8 cellular contexts compared by ENCODE assay signal in genomic region chr5:170268884-170269283, GRCh38. TPM values are rescaled to one million over a fixed set of nuclear protein-coding genes. Genes with fewer than 3 reads are reported as not detected.
DNase-seq lines count a peak whose midpoint lies in the region; ATAC-seq, FAIRE-seq and TF ChIP-seq lines count a peak whose summit lies in the region.

No MANE protein-coding gene starts in this region.

- H3K4me3 Mint-ChIP-seq in activated T-helper 2 cell treated with anti-CD3 and anti-CD28 coated beads, Interferon-gamma antibody, Interleukin-2, Interleukin-4, amounts not matched to agents 10 μg/mL and 5 μg/mL and 100 μg/mL, durations not matched to agents 14 hours and 24 hours and 36 hours (ENCODE audit: low read depth): peak overlapping the region; percentile 44

- 24 to 41% methylated on average over 3 of the region's 3 CpGs for WGBS in thyroid gland, 2 donors

- H3K9me3 Mint-ChIP-seq in activated T-helper 2 cell treated with anti-CD3 and anti-CD28 coated beads, Interferon-gamma antibody, Interleukin-2, Interleukin-4, amounts not matched to agents 10 μg/mL and 5 μg/mL and 100 μg/mL, durations not matched to agents 14 hours and 24 hours and 36 hours: no peaks in the 10 kb centered on the region

- peaks cover 87% of the 10 kb centered on the region for H3K36me3 Mint-ChIP-seq in activated T-helper 2 cell treated with anti-CD3 and anti-CD28 coated beads, Interferon-gamma antibody, Interleukin-2, Interleukin-4, amounts not matched to agents 10 μg/mL and 5 μg/mL and 100 μg/mL, durations not matched to agents 14 hours and 24 hours and 36 hours (ENCODE audit: low read depth)

- no peak for TF ChIP-seq POLR2A in thyroid gland (IDR thresholded peaks at IDR 0.05)

- FAIRE-seq in D721Med (lab: Jason Lieb, UNC) (no peak), kidney (lab: Jason Lieb, UNC) (no peak)

- no peaks in the 10 kb centered on the region for H3K27me3 Mint-ChIP-seq in activated T-helper 2 cell treated with anti-CD3 and anti-CD28 coated beads, Interferon-gamma antibody, Interleukin-2, Interleukin-4, amounts not matched to agents 10 μg/mL and 5 μg/mL and 100 μg/mL, durations not matched to agents 14 hours and 24 hours and 36 hours (ENCODE audit: low read depth)

- H3K36me3 ChIP-seq in KOPT-K1 (ENCODE audit: insufficient read depth, low read length): peaks cover 99% of the 10 kb centered on the region
- H3K36me3 ChIP-seq in thyroid gland: no peaks in the 10 kb centered on the region
- no peaks in the 10 kb centered on the region for H3K36me3 ChIP-seq in kidney (ENCODE audit: control insufficient read depth in 1 of 2, insufficient read depth in 2 of 2, low read length in 2 of 2)

- H3K4me1 Mint-ChIP-seq in activated T-helper 2 cell treated with anti-CD3 and anti-CD28 coated beads, Interferon-gamma antibody, Interleukin-2, Interleukin-4, amounts not matched to agents 10 μg/mL and 5 μg/mL and 100 μg/mL, durations not matched to agents 14 hours and 24 hours and 36 hours (ENCODE audit: low read depth): peaks cover 79% of the 10 kb centered on the region

- H3K4me3 ChIP-seq in thyroid gland (replicated peaks in 1 of 3) (no peak overlapping the region), kidney (ENCODE audit: low read length in 2 of 2) (no peak overlapping the region)

- peaks cover 3 to 6% of the 10 kb centered on the region in 2 donors for H3K4me1 ChIP-seq in thyroid gland
- H3K4me1 ChIP-seq in kidney (ENCODE audit: control insufficient read depth in 1 of 2, insufficient read depth in 1 of 2, low read depth in 1 of 2, low read length in 2 of 2): peaks cover 0 to 5% of the 10 kb centered on the region in 2 donors

- no peak for ATAC-seq in GM18867 (IDR thresholded peaks at IDR 0.05; ENCODE audit: unreplicated experiment)

- no peak for TF ChIP-seq CTCF in D721Med (IDR thresholded peaks at IDR 0.05; ENCODE audit: insufficient read depth, missing control alignments)
- no peak for TF ChIP-seq CTCF in thyroid gland (IDR thresholded peaks at IDR 0.05)
- TF ChIP-seq CTCF in kidney (IDR thresholded peaks at IDR 0.05; ENCODE audit: borderline replicate concordance, extremely low read depth, insufficient read depth): no peak

- H3K27ac ChIP-seq in KOPT-K1 (ENCODE audit: low read depth, low read length, poor library complexity, severe bottlenecking) (peak overlapping the region; percentile 60), thyroid gland (peak overlapping the region in 1 of 3 donors; percentile 36), kidney (ENCODE audit: low read depth in 2 of 2, low read length in 2 of 2) (peak overlapping the region in 1 of 2 donors; percentile 50)

- H3K27me3 ChIP-seq in thyroid gland: no peaks in the 10 kb centered on the region

- H3K9ac ChIP-seq in kidney (ENCODE audit: low read length in 2 of 2): no peak overlapping the region

- intact Hi-C loops in activated T-helper 2 cell treated with anti-CD3 and anti-CD28 coated beads, Interferon-gamma antibody, Interleukin-2, Interleukin-4, amounts not matched to agents 10 μg/mL and 5 μg/mL and 100 μg/mL, durations not matched to agents 14 hours and 24 hours and 36 hours (cut with micrococcal nuclease): loop anchor here (1.0 to 5.0 kb wide), 6 partner anchors 10 to 1908 kb away; no protein-coding TSS in a partner anchor
- intact Hi-C loops in thyroid gland (cut with DNase I) (loop anchor here (5.0 to 10.0 kb wide), 2 partner anchors 76 to 158 kb away; no protein-coding TSS in a partner anchor), kidney (cut with DNase I) (no loop called here)

- peak overlapping the region; percentile 86 for H3K27ac Mint-ChIP-seq in activated T-helper 2 cell treated with anti-CD3 and anti-CD28 coated beads, Interferon-gamma antibody, Interleukin-2, Interleukin-4, amounts not matched to agents 10 μg/mL and 5 μg/mL and 100 μg/mL, durations not matched to agents 14 hours and 24 hours and 36 hours

- no peaks in the 10 kb centered on the region for H3K9me3 ChIP-seq in KOPT-K1 (ENCODE audit: insufficient read depth, low read length, poor library complexity, severe bottlenecking)
- H3K9me3 ChIP-seq in thyroid gland: no peaks in the 10 kb centered on the region
- no peaks in the 10 kb centered on the region for H3K9me3 ChIP-seq in kidney (ENCODE audit: control insufficient read depth in 1 of 2, low read length in 2 of 2)

- DNase-seq in AML-193 (lab: John Stamatoyannopoulos, UW) (peak; percentile 83 to 89), medulla oblongata (ENCODE audit: extremely low spot score) (peak; percentile 72), D721Med (ENCODE audit: insufficient read length, low spot score) (no peak), thyroid gland (no peak), kidney (no peak)
- DNase-seq in activated T-helper 2 cell treated with anti-CD3 and anti-CD28 coated beads, Interferon-gamma antibody, Interleukin-2, Interleukin-4, amounts not matched to agents 10 μg/mL and 5 μg/mL and 100 μg/mL, durations not matched to agents 14 hours and 24 hours and 36 hours (ENCODE audit: low spot score): no peak

RNA-seq across cellular contexts. Expression of gene LCP2, which starts 28.7 kb away (rescaled TPM):
- 239 and 254 TPM in 2 replicates for total RNA-seq in activated T-helper 2 cell treated with anti-CD3 and anti-CD28 coated beads, Interferon-gamma antibody, Interleukin-2, Interleukin-4, amounts not matched to agents 10 μg/mL and 5 μg/mL and 100 μg/mL, durations not matched to agents 14 hours and 24 hours and 36 hours
- 10 to 100 TPM in 1 of 4 donors, 1 to 10 TPM in 3; 3.2 to 22.7 (median 6.9) TPM for total RNA-seq in thyroid gland
- 48.8 TPM for total RNA-seq in kidney
- polyA plus RNA-seq in kidney (ENCODE audit: insufficient read depth, low read depth, low replicate concordance): 4.6 TPM

RNA-seq across cellular contexts. Expression of gene C5orf58, which starts 36.1 kb away (rescaled TPM):
- total RNA-seq in activated T-helper 2 cell treated with anti-CD3 and anti-CD28 coated beads, Interferon-gamma antibody, Interleukin-2, Interleukin-4, amounts not matched to agents 10 μg/mL and 5 μg/mL and 100 μg/mL, durations not matched to agents 14 hours and 24 hours and 36 hours: not detected in 2 replicates
- total RNA-seq in thyroid gland (not detected), kidney (not detected)
- not detected for polyA plus RNA-seq in kidney (ENCODE audit: insufficient read depth, low read depth, low replicate concordance)

Comparison
In these comparisons a context has a peak if more than half of its experiments do, and no peak if none do; other contexts are left out.
1. DNase-seq: peak in AML-193 (2 of 2) and medulla oblongata (single experiment); none in activated T-helper 2 cell treated with anti-CD3 and anti-CD28 coated beads, Interferon-gamma antibody, Interleukin-2, Interleukin-4, amounts not matched to agents 10 μg/mL and 5 μg/mL and 100 μg/mL, durations not matched to agents 14 hours and 24 hours and 36 hours (single experiment), D721Med (single experiment), thyroid gland (0 of 2) and kidney (single experiment).